ENCODE assay signal across 17 cellular contexts in genomic region chr16:48591976-48592375, GRCh38.
"Had no signal": no experiment of that assay in that cellular context is flagged by ENCODE, and none has a peak within 500 bp of the region (broad histone marks: within the 10 kb centered on the region; RNA-seq: fewer than 3 reads in every experiment).

No MANE protein-coding gene starts in this region.

- H3K27ac Mint-ChIP-seq: activated T-cell treated with anti-CD3 and anti-CD28 coated beads, Interleukin-2, amount 50 U/mL, for 72 hours; stimulated activated naive CD8-positive, alpha-beta T cell treated with anti-CD3 and anti-CD28 coated beads, Interleukin-15, Interleukin-2, amounts not matched to agents 100 ng/mL and 50 ng/mL, for 24 hours had no signal

- H3K4me1 ChIP-seq: breast epithelium had no signal

- H3K4me3 ChIP-seq: adrenal gland, breast epithelium, esophagus muscularis mucosa, gastroesophageal sphincter, transverse colon, vagina had no signal

- DNase-seq: activated CD4-positive, alpha-beta T cell treated with anti-CD3 and anti-CD28 coated beads, Interleukin-2, amount 50 U/mL, for 4 hours; activated effector memory CD4-positive, alpha-beta T cell treated with anti-CD3 and anti-CD28 coated beads, Interleukin-2, amount 50 U/mL, for 16 hours; activated naive CD4-positive, alpha-beta T cell treated with anti-CD3 and anti-CD28 coated beads, Interleukin-2, amount 50 U/mL, for 16 hours; activated T-cell treated with anti-CD3 and anti-CD28 coated beads, Interleukin-2, amount 50 U/mL, for 72 hours; cerebellar nuclear complex; cortex of kidney; midbrain; retina; T-helper 2 cell; transverse colon; WERI-Rb-1 had no signal

- H3K4me3 Mint-ChIP-seq: activated T-cell treated with anti-CD3 and anti-CD28 coated beads, Interleukin-2, amount 50 U/mL, for 72 hours; stimulated activated naive CD8-positive, alpha-beta T cell treated with anti-CD3 and anti-CD28 coated beads, Interleukin-15, Interleukin-2, amounts not matched to agents 100 ng/mL and 50 ng/mL, for 24 hours had no signal

- H3K36me3 ChIP-seq: adrenal gland, breast epithelium, esophagus muscularis mucosa, transverse colon, vagina had no signal

- ATAC-seq: activated T-cell treated with anti-CD3 and anti-CD28 coated beads, Interleukin-2, amount 50 U/mL, for 72 hours; gastroesophageal sphincter had no signal

- H3K27ac ChIP-seq: adrenal gland, breast epithelium, esophagus muscularis mucosa, gastroesophageal sphincter, transverse colon, vagina, WERI-Rb-1 had no signal

- H3K27me3 ChIP-seq: adrenal gland, breast epithelium, esophagus muscularis mucosa, gastroesophageal sphincter, transverse colon, vagina had no signal

- H3K27me3 Mint-ChIP-seq: stimulated activated naive CD8-positive, alpha-beta T cell treated with anti-CD3 and anti-CD28 coated beads, Interleukin-15, Interleukin-2, amounts not matched to agents 100 ng/mL and 50 ng/mL, for 24 hours had no signal
